Comparison of ENCODE assay signal across 20 cellular contexts in the genomic region with DNA sequence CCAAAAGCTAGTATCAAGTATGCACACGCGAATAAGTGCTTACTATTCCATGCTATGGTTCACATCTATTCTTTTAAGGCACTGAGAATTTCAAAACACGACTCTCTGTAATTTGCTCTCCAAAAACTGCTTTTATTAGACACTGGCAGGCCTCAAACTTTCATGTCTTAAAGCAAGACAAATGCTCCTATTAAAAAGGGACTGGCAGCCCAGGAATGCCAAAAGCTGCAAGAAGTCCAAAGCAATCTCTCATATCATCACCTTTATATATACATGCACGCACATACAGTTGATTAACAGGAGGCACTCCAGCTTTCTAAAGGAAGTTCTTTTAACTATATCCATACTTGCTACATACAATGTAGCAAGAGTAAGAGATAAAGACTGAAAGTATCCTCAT. TPM values are rescaled to one million over a fixed set of nuclear protein-coding genes. Genes with fewer than 3 reads are reported as not detected.
DNase-seq lines count a peak whose midpoint lies in the region; ATAC-seq and TF ChIP-seq lines count a peak whose summit lies in the region.
"Had no signal": no experiment of that assay in that cellular context is flagged by ENCODE, and none has a peak within 500 bp of the region (broad histone marks: within the 10 kb centered on the region; RNA-seq: fewer than 3 reads in every experiment).

No MANE protein-coding gene starts in this region.

- DNase-seq in AG10803 (ENCODE audit: low read depth) (peak; percentile 52), NCI-H187 (lab: John Stamatoyannopoulos, UW) (no peak), hypothalamus (lab: John Stamatoyannopoulos, UW) (no peak), NCI-H345 treated with DMSO at 0.1 percent for 48 hours (lab: John Stamatoyannopoulos, UW; ENCODE audit: unreplicated experiment) (no peak), lower lobe of right lung (no peak)
- no peak for DNase-seq in CD8-positive, alpha-beta T cell
- DNase-seq: AML-193; Calu3; GF-D8; GOT3; NCI-H1105; NCI-H510A; NCI-H748 treated with DMSO at 0.1 percent for 48 hours; NK-92 treated with Interleukin-12 subunit alpha and Interleukin-12 subunit beta, amount 100 ng/mL, for 24 hours had no signal

- CTCF ChIA-PET in CD8-positive, alpha-beta T cell (lab: Charles Lee) = interaction anchor here (1.0 to 1.1 kb wide), 2 partner anchors 93 to 94 kb away, joined by 3 read pairs; no protein-coding TSS in a partner anchor

- peak overlapping the region; percentile 23 for H3K27ac Mint-ChIP-seq in CD8-positive, alpha-beta T cell
- H3K27ac Mint-ChIP-seq in brain = peak overlapping the region in 4 of 5 experiments; percentile 1 to 59 (median 52)
- peak overlapping the region; percentile 9 to 22 (median 19) for H3K27ac Mint-ChIP-seq in nephron
- H3K27ac Mint-ChIP-seq: CD14-positive monocyte had no signal

- H3K9me3 Mint-ChIP-seq in CD8-positive, alpha-beta T cell = no peaks in the 10 kb centered on the region
- H3K9me3 Mint-ChIP-seq in brain (no peaks in the 10 kb centered on the region), nephron (no peaks in the 10 kb centered on the region)
- H3K9me3 Mint-ChIP-seq: CD14-positive monocyte had no signal

- intact Hi-C loops in CD8-positive, alpha-beta T cell (cut with DNase I, micrococcal nuclease) = no loop called here
- intact Hi-C loops in lower lobe of right lung (cut with DNase I) = no loop called here

- H3K4me3 Mint-ChIP-seq in CD8-positive, alpha-beta T cell = no peak overlapping the region
- H3K4me3 Mint-ChIP-seq in brain = peak overlapping the region in 1 of 5 experiments; percentile 28
- H3K4me3 Mint-ChIP-seq in nephron = no peak overlapping the region
- H3K4me3 Mint-ChIP-seq: CD14-positive monocyte had no signal

- peaks cover 59% of the 10 kb centered on the region for H3K4me1 Mint-ChIP-seq in CD8-positive, alpha-beta T cell (ENCODE audit: low read depth)
- peaks cover 57% of the 10 kb centered on the region for H3K4me1 Mint-ChIP-seq in brain
- peaks cover 46% of the 10 kb centered on the region for H3K4me1 Mint-ChIP-seq in nephron
- H3K4me1 Mint-ChIP-seq: CD14-positive monocyte had no signal

- TF ChIP-seq CTCF in AG10803 (conservative IDR thresholded peaks at IDR 0.05; ENCODE audit: low read length) (no peak), brain (conservative IDR thresholded peaks at IDR 0.05) (no peak), nephron (IDR thresholded peaks at IDR 0.05; ENCODE audit: unreplicated experiment in 3 of 3) (no peak), lower lobe of right lung (IDR thresholded peaks at IDR 0.05) (no peak)
- TF ChIP-seq CTCF in CD8-positive, alpha-beta T cell (IDR thresholded peaks at IDR 0.05) = no peak

- H3K36me3 Mint-ChIP-seq in CD8-positive, alpha-beta T cell = peaks cover 25% of the 10 kb centered on the region
- H3K36me3 Mint-ChIP-seq in brain (peaks cover 51% of the 10 kb centered on the region), nephron (ENCODE audit: low read depth) (peaks cover 42% of the 10 kb centered on the region)

- H3K4me3 ChIP-seq in AG10803 (ENCODE audit: low read length) (no peak overlapping the region), lower lobe of right lung (no peak overlapping the region)
- no peak overlapping the region for H3K4me3 ChIP-seq in CD8-positive, alpha-beta T cell (ENCODE audit: low read depth, low read length)
- H3K4me3 ChIP-seq: K562 had no signal

- H3K9me3 ChIP-seq in CD8-positive, alpha-beta T cell (ENCODE audit: low read length) = no peaks in the 10 kb centered on the region
- no peaks in the 10 kb centered on the region for H3K9me3 ChIP-seq in lower lobe of right lung

- no peaks in the 10 kb centered on the region for H3K27me3 Mint-ChIP-seq in CD8-positive, alpha-beta T cell (ENCODE audit: low read depth)
- H3K27me3 Mint-ChIP-seq in brain (no peaks in the 10 kb centered on the region), nephron (ENCODE audit: low read depth) (no peaks in the 10 kb centered on the region)

- H3K4me1 ChIP-seq in CD8-positive, alpha-beta T cell (ENCODE audit: insufficient read depth, low read length) = peaks cover 38% of the 10 kb centered on the region
- peaks cover 34% of the 10 kb centered on the region for H3K4me1 ChIP-seq in lower lobe of right lung

- no peaks in the 10 kb centered on the region for H3K27me3 ChIP-seq in CD8-positive, alpha-beta T cell (ENCODE audit: insufficient read depth, low read length)
- no peaks in the 10 kb centered on the region for H3K27me3 ChIP-seq in lower lobe of right lung (ENCODE audit: low read depth)

- H3K27ac ChIP-seq in CD8-positive, alpha-beta T cell (ENCODE audit: low read depth, low read length) = no peak overlapping the region
- H3K27ac ChIP-seq in lower lobe of right lung = no peak overlapping the region

- POLR2A ChIA-PET in CD8-positive, alpha-beta T cell (lab: Charles Lee) = interaction anchor here (0.6 to 0.7 kb wide), 2 partner anchors 11 to 15 kb away, joined by 4 to 6 read pairs; no protein-coding TSS in a partner anchor

- no peak for ATAC-seq in CD8-positive, alpha-beta T cell
- no peak for ATAC-seq in lower lobe of right lung
- ATAC-seq: HCT116, Right ventricle myocardium inferior had no signal

- no peaks in the 10 kb centered on the region for H3K36me3 ChIP-seq in CD8-positive, alpha-beta T cell (ENCODE audit: insufficient read depth, low read length)
- peaks cover 6% of the 10 kb centered on the region for H3K36me3 ChIP-seq in lower lobe of right lung

RNA-seq across cellular contexts. Expression of a gene that starts 34.8 kb away (rescaled TPM):
- total RNA-seq in CD8-positive, alpha-beta T cell = 10 to 100 TPM; 53.7 to 63.6 TPM
- 56.5 TPM for polyA plus RNA-seq in brain (ENCODE audit: insufficient read depth, low read depth, low replicate concordance)
- total RNA-seq in lower lobe of right lung = 76.7 TPM
